ENCODE assay signal across 8 cellular contexts in genomic region chr16:85395913-85396878, GRCh38.
A peak's percentile ranks its signal among the peaks of the same experiment; 100 is the strongest.
DNase-seq lines count a peak whose midpoint lies in the region; ATAC-seq and TF ChIP-seq lines count a peak whose summit lies in the region.

No MANE protein-coding gene starts in this region.

- H4K20me1 ChIP-seq in SK-N-SH (ENCODE audit: insufficient read depth), result no peaks in the 10 kb centered on the region

- peaks cover 21% of the 10 kb centered on the region for H3F3A ChIP-seq in SK-N-SH (replicated peaks; ENCODE audit: insufficient read depth)

- intact Hi-C loops in right cardiac atrium (cut with DNase I), result loop anchor here in 2 of 4 donors (10.0 kb wide), 2 partner anchors 219 to 319 kb away; partner anchors contain the start of gene GSE1 (in 1 of the 2)

- TF ChIP-seq EP300 in SK-N-SH (IDR thresholded peaks at IDR 0.05; ENCODE audit: borderline replicate concordance in 1 of 2, low read depth in 1 of 2, low read length in 1 of 2), result no peak

- peaks cover 15% of the 10 kb centered on the region; the same call in 1 of the 2 replicates for H3K79me2 ChIP-seq in SK-N-SH (ENCODE audit: insufficient read depth)

- H3K27me3 ChIP-seq in SK-N-SH (ENCODE audit: insufficient read depth) (no peaks in the 10 kb centered on the region), right cardiac atrium (ENCODE audit: control insufficient read depth, insufficient read depth) (no peaks in the 10 kb centered on the region)

- POLR2A ChIA-PET in SK-N-SH (lab: Yijun Ruan, JAX), result interaction anchor here (0.7 to 1.8 kb wide), 6 partner anchors 11 to 216 kb away, joined by 3 to 8 read pairs (median 6); partner anchors contain the start of gene GSE1

- H3K27ac ChIP-seq in SK-N-SH (ENCODE audit: low read depth in 2 of 2, low read length in 1 of 2), result peak overlapping the region; percentile 95 to 99
- H3K27ac ChIP-seq in right cardiac atrium (ENCODE audit: low read length), result peak overlapping the region; percentile 10

- peak overlapping the region; percentile 80 for H3K4me2 ChIP-seq in SK-N-SH

- H3K9me3 ChIP-seq in SK-N-SH, result no peaks in the 10 kb centered on the region
- H3K9me3 ChIP-seq in right cardiac atrium (ENCODE audit: control insufficient read depth, low read length), result no peaks in the 10 kb centered on the region

- H3K9ac ChIP-seq in SK-N-SH, result peak overlapping the region; percentile 69

- H3K36me3 ChIP-seq in SK-N-SH (replicated peaks in 1 of 2; ENCODE audit: control insufficient read depth in 1 of 2, insufficient read depth in 2 of 2, low read length in 1 of 2), result no peaks in the 10 kb centered on the region

- in situ Hi-C loops in ACHN (cut with HindIII; ENCODE audit: low pct_ligation_motif_present, low pct_unique_long_range_greater_than_20kb, low sequenced_read_pairs), result no loop called here

- H2AFZ ChIP-seq in SK-N-SH (ENCODE audit: low read depth), result peak overlapping the region; percentile 47; the same call in 1 of the 2 replicates

- CTCF ChIA-PET in SK-N-SH (lab: Yijun Ruan, JAX), result interaction anchor here (0.6 to 10.1 kb wide), 20 partner anchors 13 to 281 kb away, joined by 3 to 144 read pairs (median 4); no protein-coding TSS in a partner anchor

- H3K4me1 ChIP-seq in SK-N-SH (ENCODE audit: control insufficient read depth in 1 of 2, insufficient read depth in 2 of 2, low read depth in 1 of 2, low read length in 1 of 2) (peaks cover 35 to 62% of the 10 kb centered on the region in 2 experiments), right cardiac atrium (ENCODE audit: control insufficient read depth, insufficient read depth, low read length) (peaks cover 12% of the 10 kb centered on the region)

- no peak for TF ChIP-seq CTCF in SK-N-SH (IDR thresholded peaks at IDR 0.05)

- 50% methylated on average over 17 of the region's 24 CpGs for WGBS in SK-N-SH (ENCODE audit: low lambda C conversion rate)
- WGBS in right cardiac atrium, result 42% methylated on average over 24 of the region's 24 CpGs

- H3K4me3 ChIP-seq in SK-N-SH (ENCODE audit: low read depth in 2 of 2, low read length in 1 of 2), result 0 out of 4 replicates have a peak overlapping the region, but pooled peaks of 1 of the 2 experiments have one; percentile 41
- H3K4me3 ChIP-seq in right cardiac atrium (ENCODE audit: low read length), result no peak overlapping the region
- no peak overlapping the region for H3K4me3 ChIP-seq in skeletal muscle cell (ENCODE audit: low read depth, low read length)

- H3K9me2 ChIP-seq in SK-N-SH, result no peaks in the 10 kb centered on the region

- DNase-seq in SK-N-SH (peak; percentile 75), right cardiac atrium (peak; percentile 21 to 71 (median 70)), skeletal muscle cell (ENCODE audit: low read depth) (peak; percentile 38), ACHN (no peak), OCI-M2 (lab: John Stamatoyannopoulos, UW; ENCODE audit: unreplicated experiment) (no peak), activated gamma-delta T cell (lab: John Stamatoyannopoulos, UW) (no peak)

- ATAC-seq in GM19463 (IDR thresholded peaks at IDR 0.05; ENCODE audit: unreplicated experiment), result peak; percentile 10
- ATAC-seq in right cardiac atrium, result peak; percentile 4 to 6
- no peak for ATAC-seq in GM21526 (IDR thresholded peaks at IDR 0.05; ENCODE audit: low FRiP score, unreplicated experiment)

- no peak; the same call in 1 of the 2 replicates for TF ChIP-seq RAD21 in SK-N-SH (IDR thresholded peaks at IDR 0.05; ENCODE audit: low read length)

TF ChIP-seq in SK-N-SH, 30 proteins besides CTCF, POLR2A, EP300 and RAD21:
- TF ChIP-seq USF2 (IDR thresholded peaks at IDR 0.05; ENCODE audit: borderline replicate concordance, low read depth, low read length) (no peak), FOXM1 (IDR thresholded peaks at IDR 0.05; ENCODE audit: low read depth) (no peak), YY1 (IDR thresholded peaks at IDR 0.05; ENCODE audit: low read depth) (0 out of 2 replicates have a peak, but pooled peaks have one; percentile 5), ELF1 (IDR thresholded peaks at IDR 0.05) (no peak), GATA2 (CRISPR knock-in tag; IDR thresholded peaks at IDR 0.05) (no peak), RFX5 (IDR thresholded peaks at IDR 0.05; ENCODE audit: low read length) (no peak), RCOR1 (IDR thresholded peaks at IDR 0.05; ENCODE audit: low read length) (no peak), USF1 (IDR thresholded peaks at IDR 0.05; ENCODE audit: borderline replicate concordance, low read depth) (no peak), TAF1 (IDR thresholded peaks at IDR 0.05; ENCODE audit: borderline replicate concordance, low read depth, low read length) (0 out of 2 replicates have a peak, but pooled peaks have one; percentile 3), JUND (IDR thresholded peaks at IDR 0.05) (no peak), FOSL2 (IDR thresholded peaks at IDR 0.05; ENCODE audit: borderline replicate concordance, low read depth) (no peak)
- TF ChIP-seq, protein P1, sequence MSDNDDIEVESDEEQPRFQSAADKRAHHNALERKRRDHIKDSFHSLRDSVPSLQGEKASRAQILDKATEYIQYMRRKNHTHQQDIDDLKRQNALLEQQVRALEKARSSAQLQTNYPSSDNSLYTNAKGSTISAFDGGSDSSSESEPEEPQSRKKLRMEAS (IDR thresholded peaks at IDR 0.05; ENCODE audit: low read depth), result 0 out of 2 replicates have a peak, but pooled peaks have one; percentile 9

Comparison
In these comparisons a context has a peak if more than half of its experiments do, and no peak if none do; other contexts are left out.
1. DNase-seq: peak in SK-N-SH (single experiment), right cardiac atrium (3 of 3) and skeletal muscle cell (single experiment); none in ACHN (single experiment), OCI-M2 (single experiment) and activated gamma-delta T cell (single experiment).